In the genomic region with DNA sequence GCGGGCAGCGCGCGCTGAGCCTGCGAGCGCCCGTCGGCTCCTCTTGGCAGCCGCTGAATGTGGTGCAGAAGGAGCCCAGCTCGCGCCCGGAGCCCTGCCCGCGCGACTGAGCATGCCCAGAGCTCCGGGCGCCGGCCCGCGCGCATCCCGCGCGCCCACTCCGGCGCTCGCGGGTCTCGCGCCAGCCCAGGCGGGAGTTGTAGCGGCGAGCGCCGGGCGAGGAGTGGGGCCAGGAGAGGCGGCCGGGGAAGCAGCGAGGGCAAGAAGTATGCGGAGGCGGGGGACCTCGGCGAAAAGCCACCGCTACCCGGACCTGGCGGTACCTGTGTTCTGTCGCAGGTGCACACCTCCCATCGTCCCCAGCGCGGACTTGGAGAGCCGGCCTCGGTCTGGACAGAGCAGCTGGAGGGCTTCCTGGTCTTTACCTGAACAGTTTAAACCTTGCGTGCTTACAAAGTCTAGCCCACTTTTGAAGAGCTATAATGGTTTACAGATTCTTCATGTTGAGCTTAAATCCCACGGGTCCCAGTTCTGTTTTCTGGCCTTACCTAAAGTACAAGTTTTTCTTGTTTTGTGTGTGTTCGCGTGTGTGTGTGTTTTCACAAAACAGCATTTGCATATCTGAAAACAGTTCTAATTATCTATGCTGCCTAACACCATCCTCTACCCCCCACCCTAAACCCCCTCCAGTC, we compare ENCODE assay signal across 7 cellular contexts. TPM values are rescaled to one million over a fixed set of nuclear protein-coding genes. Genes with fewer than 3 reads are reported as not detected.
DNase-seq lines count a peak whose midpoint lies in the region; ATAC-seq and TF ChIP-seq lines count a peak whose summit lies in the region.

TSS of gene DDAH1 (minus strand) at position 61 of the 692 bp plus-strand sequence. CDS start 114 bp downstream, outside the sequence.

- H3K36me3 ChIP-seq in ES-I3 (ENCODE audit: insufficient read depth, low read length) (no peaks in the 10 kb centered on the region), testis (ENCODE audit: low read depth, missing control alignments) (no peaks in the 10 kb centered on the region)

- intact Hi-C loops in testis (cut with DNase I; ENCODE audit: low total_unique reads), result no loop called here

- H3K4me3 Mint-ChIP-seq in mesothelial cell of epicardium, result peak within 1 kb of the TSS; percentile 70

- WGBS in testis, 2 donors, result 1 to 3% methylated on average over 9 to 51 of the region's 56 CpGs

- peaks cover 16% of the 10 kb centered on the region for H3K4me1 ChIP-seq in ES-I3 (ENCODE audit: insufficient read depth, low read length)
- peaks cover 23% of the 10 kb centered on the region for H3K4me1 ChIP-seq in testis

- H3K4me1 Mint-ChIP-seq in mesothelial cell of epicardium, result peaks cover 29% of the 10 kb centered on the region

- ATAC-seq in GM21576 (IDR thresholded peaks at IDR 0.05; ENCODE audit: unreplicated experiment), result peak; percentile 39
- ATAC-seq in esophagus mucosa, result peak; percentile 73

- no peaks in the 10 kb centered on the region for H3K9me3 ChIP-seq in ES-I3 (ENCODE audit: control insufficient read depth, insufficient read depth, low read length)
- H3K9me3 ChIP-seq in testis, result no peaks in the 10 kb centered on the region

- peak within 1 kb of the TSS; percentile 91 for H3K27ac ChIP-seq in VCaP
- peak within 1 kb of the TSS; percentile 83 to 85 for H3K27ac ChIP-seq in testis

- no peaks in the 10 kb centered on the region for H3K36me3 Mint-ChIP-seq in mesothelial cell of epicardium

- peak within 1 kb of the TSS; percentile 64 for H3K27ac Mint-ChIP-seq in mesothelial cell of epicardium

- peak within 1 kb of the TSS; percentile 87 for H3K9ac ChIP-seq in ES-I3 (ENCODE audit: low read depth, low read length)

- H3K27me3 ChIP-seq in testis, result no peaks in the 10 kb centered on the region

- TF ChIP-seq POLR2A in testis (IDR thresholded peaks at IDR 0.05), result no peak

- DNase-seq in LoVo (ENCODE audit: low spot score) (peak; percentile 79), mesothelial cell of epicardium (ENCODE audit: low spot score in 2 of 2, unreplicated experiment in 2 of 2) (peak; percentile 61 to 79), testis (peak; percentile 84)

- no peaks in the 10 kb centered on the region for H3K27me3 Mint-ChIP-seq in mesothelial cell of epicardium (ENCODE audit: low read depth)

- no peaks in the 10 kb centered on the region for H3K9me3 Mint-ChIP-seq in mesothelial cell of epicardium

- no peak for TF ChIP-seq CTCF in VCaP (conservative IDR thresholded peaks at IDR 0.05)
- no peak for TF ChIP-seq CTCF in mesothelial cell of epicardium (IDR thresholded peaks at IDR 0.05; ENCODE audit: unreplicated experiment)
- TF ChIP-seq CTCF in testis (IDR thresholded peaks at IDR 0.05), result no peak

- H3K4me3 ChIP-seq in testis, result peak within 1 kb of the TSS; percentile 66 to 89

RNA-seq across cellular contexts. Expression of gene DDAH1, which starts in this region (rescaled TPM):
- total RNA-seq in esophagus mucosa (11.4 TPM), mesothelial cell of epicardium (26.1 to 28.9 TPM (median 27.3 TPM) in 3 replicates), testis (10 to 100 TPM; 54.3 to 71.3 TPM)
- polyA plus RNA-seq in testis (ENCODE audit: insufficient read depth, low read depth, low replicate concordance), result 45.3 TPM

Comparison
In these comparisons a context has a peak if more than half of its experiments do, and no peak if none do; other contexts are left out.
1. Peak in every context shown above with its lines: DNase-seq, ATAC-seq, H3K4me3 ChIP-seq and H3K27ac ChIP-seq.